ENCODE assay signal across 13 cellular contexts in genomic region chr6:79762370-79762769, GRCh38.
DNase-seq lines count a peak whose midpoint lies in the region; ATAC-seq and TF ChIP-seq lines count a peak whose summit lies in the region.
"Had no signal": no experiment of that assay in that cellular context is flagged by ENCODE, and none has a peak within 500 bp of the region (broad histone marks: within the 10 kb centered on the region; RNA-seq: fewer than 3 reads in every experiment).

No MANE protein-coding gene starts in this region.

- 30 to 38% methylated on average over 3 of the region's 3 CpGs for WGBS in gastroesophageal sphincter (ENCODE audit: low coverage in 1 of 2), 2 donors
- WGBS in esophagus muscularis mucosa, result 48% methylated on average over 3 of the region's 3 CpGs

- TF ChIP-seq CTCF in C4-2B (conservative IDR thresholded peaks at IDR 0.05), result peak; percentile 39
- TF ChIP-seq CTCF in HFFc6 (IDR thresholded peaks at IDR 0.05), result peak; percentile 48; the same call in 1 of the 2 replicates
- TF ChIP-seq CTCF in gastroesophageal sphincter (IDR thresholded peaks at IDR 0.05), result no peak
- no peak for TF ChIP-seq CTCF in esophagus muscularis mucosa (IDR thresholded peaks at IDR 0.05)

- no peaks in the 10 kb centered on the region for H3K36me3 Mint-ChIP-seq in HFFc6 (ENCODE audit: low read depth)
- H3K36me3 Mint-ChIP-seq: activated naive CD8-positive, alpha-beta T cell treated with anti-CD3 and anti-CD28 coated beads for 36 hours had no signal

- H3K27ac Mint-ChIP-seq in HFFc6, result no peak overlapping the region
- H3K27ac Mint-ChIP-seq: activated CD4-positive, alpha-beta T cell treated with anti-CD3 and anti-CD28 coated beads, Interleukin-2, amount 10 ng/mL, durations not matched to agents 24 days and 14 days; activated naive CD8-positive, alpha-beta T cell treated with anti-CD3 and anti-CD28 coated beads for 36 hours; stimulated activated naive CD8-positive, alpha-beta T cell treated with anti-CD3 and anti-CD28 coated beads, Interleukin-15, amount 100 ng/mL, for 72 hours had no signal

- no peaks in the 10 kb centered on the region for H3K4me1 Mint-ChIP-seq in HFFc6 (ENCODE audit: low read depth)
- H3K4me1 Mint-ChIP-seq: activated CD4-positive, alpha-beta T cell treated with anti-CD3 and anti-CD28 coated beads, Interleukin-2, amount 10 ng/mL, durations not matched to agents 24 days and 14 days; activated naive CD8-positive, alpha-beta T cell treated with anti-CD3 and anti-CD28 coated beads for 36 hours; stimulated activated naive CD8-positive, alpha-beta T cell treated with anti-CD3 and anti-CD28 coated beads, Interleukin-15, amount 100 ng/mL, for 72 hours had no signal

- no peaks in the 10 kb centered on the region for H3K27me3 ChIP-seq in adipocyte (replicated peaks; ENCODE audit: control insufficient read depth, insufficient read depth, low read length)
- no peaks in the 10 kb centered on the region for H3K27me3 ChIP-seq in gastroesophageal sphincter
- H3K27me3 ChIP-seq in esophagus muscularis mucosa, result no peaks in the 10 kb centered on the region

- TF ChIP-seq EP300 in gastroesophageal sphincter (IDR thresholded peaks at IDR 0.05) (no peak), esophagus muscularis mucosa (IDR thresholded peaks at IDR 0.05) (no peak)

- no peak overlapping the region for H3K4me3 ChIP-seq in adipocyte (ENCODE audit: low read length)
- no peak overlapping the region for H3K4me3 ChIP-seq in gastroesophageal sphincter
- H3K4me3 ChIP-seq in esophagus muscularis mucosa, result no peak overlapping the region

- H3K9ac ChIP-seq in adipocyte (ENCODE audit: low read length), result no peak overlapping the region
- H3K9ac ChIP-seq: KMS-11 had no signal

- H3K36me3 ChIP-seq in adipocyte (ENCODE audit: control insufficient read depth, insufficient read depth, low read length, severe bottlenecking), result no peaks in the 10 kb centered on the region
- no peaks in the 10 kb centered on the region for H3K36me3 ChIP-seq in gastroesophageal sphincter
- no peaks in the 10 kb centered on the region for H3K36me3 ChIP-seq in esophagus muscularis mucosa

- H3K4me1 ChIP-seq in adipocyte (ENCODE audit: control insufficient read depth, insufficient read depth, low read length) (no peaks in the 10 kb centered on the region), gastroesophageal sphincter (no peaks in the 10 kb centered on the region), esophagus muscularis mucosa (no peaks in the 10 kb centered on the region)

- H3K9me3 ChIP-seq in adipocyte (ENCODE audit: control insufficient read depth, low read length), result no peaks in the 10 kb centered on the region
- H3K9me3 ChIP-seq in gastroesophageal sphincter, result peaks cover 0 to 11% (median 0%) of the 10 kb centered on the region in 3 donors
- H3K9me3 ChIP-seq in esophagus muscularis mucosa, result no peaks in the 10 kb centered on the region

- H3K4me3 Mint-ChIP-seq in HFFc6, result no peak overlapping the region
- H3K4me3 Mint-ChIP-seq: activated CD4-positive, alpha-beta T cell treated with anti-CD3 and anti-CD28 coated beads, Interleukin-2, amount 10 ng/mL, durations not matched to agents 24 days and 14 days; activated naive CD8-positive, alpha-beta T cell treated with anti-CD3 and anti-CD28 coated beads for 36 hours; stimulated activated naive CD8-positive, alpha-beta T cell treated with anti-CD3 and anti-CD28 coated beads, Interleukin-15, amount 100 ng/mL, for 72 hours had no signal

- DNase-seq in HFFc6, result peak; percentile 7
- peak; percentile 36 for DNase-seq in adipocyte (ENCODE audit: low read depth)
- DNase-seq in left kidney (ENCODE audit: low read depth, low spot score), result peak; percentile 31
- no peak for DNase-seq in esophagus muscularis mucosa (ENCODE audit: extremely low spot score)
- DNase-seq: activated CD4-positive, alpha-beta T cell treated with anti-CD3 and anti-CD28 coated beads, Interleukin-2, amount 10 ng/mL, durations not matched to agents 24 days and 14 days; activated naive CD8-positive, alpha-beta T cell treated with anti-CD3 and anti-CD28 coated beads for 36 hours; midbrain; stimulated activated naive CD8-positive, alpha-beta T cell treated with anti-CD3 and anti-CD28 coated beads, Interleukin-15, amount 100 ng/mL, for 72 hours had no signal

- no peaks in the 10 kb centered on the region for H3K9me3 Mint-ChIP-seq in HFFc6
- H3K9me3 Mint-ChIP-seq: activated CD4-positive, alpha-beta T cell treated with anti-CD3 and anti-CD28 coated beads, Interleukin-2, amount 10 ng/mL, durations not matched to agents 24 days and 14 days; activated naive CD8-positive, alpha-beta T cell treated with anti-CD3 and anti-CD28 coated beads for 36 hours had no signal

- no peak for TF ChIP-seq POLR2A in gastroesophageal sphincter (IDR thresholded peaks at IDR 0.05)
- no peak for TF ChIP-seq POLR2A in esophagus muscularis mucosa (IDR thresholded peaks at IDR 0.05; ENCODE audit: low read depth)

- ATAC-seq in HG03432 (IDR thresholded peaks at IDR 0.05; ENCODE audit: unreplicated experiment) (no peak), gastroesophageal sphincter (no peak), HG03439 (IDR thresholded peaks at IDR 0.05; ENCODE audit: unreplicated experiment) (no peak)
- ATAC-seq: stimulated activated naive CD8-positive, alpha-beta T cell treated with anti-CD3 and anti-CD28 coated beads, Interleukin-15, amount 100 ng/mL, for 72 hours had no signal

- intact Hi-C loops in esophagus muscularis mucosa (cut with DNase I), result no loop called here

- no peak overlapping the region for H3K27ac ChIP-seq in C4-2B
- H3K27ac ChIP-seq in gastroesophageal sphincter, result no peak overlapping the region
- H3K27ac ChIP-seq in esophagus muscularis mucosa (replicated peaks in 1 of 4), result no peak overlapping the region
- H3K27ac ChIP-seq: KMS-11 had no signal

- H3K27me3 Mint-ChIP-seq in HFFc6 (ENCODE audit: insufficient read depth), result peaks cover 4% of the 10 kb centered on the region

Comparison
In these comparisons a context has a peak if more than half of its experiments do, and no peak if none do; other contexts are left out.
1. CTCF ChIP-seq: peak in C4-2B (single experiment) and HFFc6 (single experiment); none in gastroesophageal sphincter (0 of 4) and esophagus muscularis mucosa (0 of 3).